ENCODE assay signal across 1 cellular context in the genomic region with DNA sequence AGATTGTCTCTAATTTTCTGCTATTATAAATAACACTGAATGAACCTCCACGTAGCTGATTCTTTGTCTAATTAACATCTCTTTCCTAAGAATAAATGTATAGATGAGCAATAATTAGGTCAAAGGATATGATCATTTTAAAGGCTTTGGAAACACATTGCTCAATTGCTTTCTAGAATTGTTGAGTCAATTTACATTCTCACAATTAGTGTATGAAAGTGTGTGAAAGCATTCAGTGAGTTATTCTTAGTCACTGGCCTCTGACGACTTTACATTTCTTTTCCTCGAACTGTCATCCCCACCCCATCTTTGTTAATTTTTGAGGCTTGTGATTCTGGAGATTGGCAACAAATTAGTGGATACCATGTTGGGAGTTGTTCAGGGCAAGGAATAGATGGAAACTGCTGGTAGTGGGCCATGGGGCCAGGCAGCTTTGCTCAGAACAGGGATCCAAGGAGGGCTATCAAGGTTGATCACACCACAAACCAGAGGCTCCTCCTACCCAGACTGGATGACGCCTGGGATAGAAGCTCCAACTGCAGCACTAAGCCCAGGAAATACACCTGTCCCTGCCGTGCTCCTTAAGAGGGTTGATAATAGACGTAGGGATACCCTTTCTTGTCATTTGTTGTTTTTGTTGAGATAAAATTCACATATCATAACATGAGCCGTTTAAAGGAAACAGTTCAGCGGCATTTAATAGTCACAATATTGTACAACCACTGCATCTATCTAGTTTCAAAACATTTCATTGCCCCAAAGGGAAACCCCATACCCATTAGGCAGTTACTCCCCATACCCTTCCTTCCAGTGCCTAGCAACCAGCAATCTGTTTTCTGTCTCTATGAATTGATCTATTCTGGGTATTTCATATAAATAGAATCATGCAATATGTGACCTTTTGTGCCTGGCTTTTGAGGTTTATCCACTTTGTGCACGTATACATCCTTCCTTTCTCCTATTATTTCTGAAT.
TF ChIP-seq lines count a peak whose summit lies in the region.

No MANE protein-coding gene starts in this region.

TF ChIP-seq in K562, 482 proteins besides CTCF, POLR2A, EP300 and RAD21 (continued from another document and continues in another):
- no peak for TF ChIP-seq MEF2A (IDR thresholded peaks at IDR 0.05; ENCODE audit: control insufficient read depth, low read depth, low read length)
- TF ChIP-seq STAT5A (IDR thresholded peaks at IDR 0.05; ENCODE audit: borderline replicate concordance, low read length) = 0 out of 2 replicates have a peak, but pooled peaks have one; percentile 4
- TF ChIP-seq NFYB (IDR thresholded peaks at IDR 0.05; ENCODE audit: extremely low read depth, insufficient read length) = no peak
- 0 out of 2 replicates have a peak, but pooled peaks have one; percentile 10 for TF ChIP-seq ZFX (CRISPR knock-in tag; IDR thresholded peaks at IDR 0.05)
- TF ChIP-seq ILK (tag; IDR thresholded peaks at IDR 0.05; ENCODE audit: borderline replicate concordance, low read depth) = no peak
- peak; percentile 78 for TF ChIP-seq SMAD4 (CRISPR knock-in tag; conservative IDR thresholded peaks at IDR 0.05)
- TF ChIP-seq PURB (CRISPR knock-in tag; IDR thresholded peaks at IDR 0.05; ENCODE audit: low read depth) = no peak
- no peak for TF ChIP-seq MEIS2 (IDR thresholded peaks at IDR 0.05; ENCODE audit: partially characterized antibody)
- TF ChIP-seq, protein P1, sequence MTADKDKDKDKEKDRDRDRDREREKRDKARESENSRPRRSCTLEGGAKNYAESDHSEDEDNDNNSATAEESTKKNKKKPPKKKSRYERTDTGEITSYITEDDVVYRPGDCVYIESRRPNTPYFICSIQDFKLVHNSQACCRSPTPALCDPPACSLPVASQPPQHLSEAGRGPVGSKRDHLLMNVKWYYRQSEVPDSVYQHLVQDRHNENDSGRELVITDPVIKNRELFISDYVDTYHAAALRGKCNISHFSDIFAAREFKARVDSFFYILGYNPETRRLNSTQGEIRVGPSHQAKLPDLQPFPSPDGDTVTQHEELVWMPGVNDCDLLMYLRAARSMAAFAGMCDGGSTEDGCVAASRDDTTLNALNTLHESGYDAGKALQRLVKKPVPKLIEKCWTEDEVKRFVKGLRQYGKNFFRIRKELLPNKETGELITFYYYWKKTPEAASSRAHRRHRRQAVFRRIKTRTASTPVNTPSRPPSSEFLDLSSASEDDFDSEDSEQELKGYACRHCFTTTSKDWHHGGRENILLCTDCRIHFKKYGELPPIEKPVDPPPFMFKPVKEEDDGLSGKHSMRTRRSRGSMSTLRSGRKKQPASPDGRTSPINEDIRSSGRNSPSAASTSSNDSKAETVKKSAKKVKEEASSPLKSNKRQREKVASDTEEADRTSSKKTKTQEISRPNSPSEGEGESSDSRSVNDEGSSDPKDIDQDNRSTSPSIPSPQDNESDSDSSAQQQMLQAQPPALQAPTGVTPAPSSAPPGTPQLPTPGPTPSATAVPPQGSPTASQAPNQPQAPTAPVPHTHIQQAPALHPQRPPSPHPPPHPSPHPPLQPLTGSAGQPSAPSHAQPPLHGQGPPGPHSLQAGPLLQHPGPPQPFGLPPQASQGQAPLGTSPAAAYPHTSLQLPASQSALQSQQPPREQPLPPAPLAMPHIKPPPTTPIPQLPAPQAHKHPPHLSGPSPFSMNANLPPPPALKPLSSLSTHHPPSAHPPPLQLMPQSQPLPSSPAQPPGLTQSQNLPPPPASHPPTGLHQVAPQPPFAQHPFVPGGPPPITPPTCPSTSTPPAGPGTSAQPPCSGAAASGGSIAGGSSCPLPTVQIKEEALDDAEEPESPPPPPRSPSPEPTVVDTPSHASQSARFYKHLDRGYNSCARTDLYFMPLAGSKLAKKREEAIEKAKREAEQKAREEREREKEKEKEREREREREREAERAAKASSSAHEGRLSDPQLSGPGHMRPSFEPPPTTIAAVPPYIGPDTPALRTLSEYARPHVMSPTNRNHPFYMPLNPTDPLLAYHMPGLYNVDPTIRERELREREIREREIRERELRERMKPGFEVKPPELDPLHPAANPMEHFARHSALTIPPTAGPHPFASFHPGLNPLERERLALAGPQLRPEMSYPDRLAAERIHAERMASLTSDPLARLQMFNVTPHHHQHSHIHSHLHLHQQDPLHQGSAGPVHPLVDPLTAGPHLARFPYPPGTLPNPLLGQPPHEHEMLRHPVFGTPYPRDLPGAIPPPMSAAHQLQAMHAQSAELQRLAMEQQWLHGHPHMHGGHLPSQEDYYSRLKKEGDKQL (CRISPR knock-in tag; IDR thresholded peaks at IDR 0.05; ENCODE audit: borderline replicate concordance) = no peak
- TF ChIP-seq CXXC5 (CRISPR knock-in tag; IDR thresholded peaks at IDR 0.05) = peak; percentile 12
- TF ChIP-seq, protein P2, sequence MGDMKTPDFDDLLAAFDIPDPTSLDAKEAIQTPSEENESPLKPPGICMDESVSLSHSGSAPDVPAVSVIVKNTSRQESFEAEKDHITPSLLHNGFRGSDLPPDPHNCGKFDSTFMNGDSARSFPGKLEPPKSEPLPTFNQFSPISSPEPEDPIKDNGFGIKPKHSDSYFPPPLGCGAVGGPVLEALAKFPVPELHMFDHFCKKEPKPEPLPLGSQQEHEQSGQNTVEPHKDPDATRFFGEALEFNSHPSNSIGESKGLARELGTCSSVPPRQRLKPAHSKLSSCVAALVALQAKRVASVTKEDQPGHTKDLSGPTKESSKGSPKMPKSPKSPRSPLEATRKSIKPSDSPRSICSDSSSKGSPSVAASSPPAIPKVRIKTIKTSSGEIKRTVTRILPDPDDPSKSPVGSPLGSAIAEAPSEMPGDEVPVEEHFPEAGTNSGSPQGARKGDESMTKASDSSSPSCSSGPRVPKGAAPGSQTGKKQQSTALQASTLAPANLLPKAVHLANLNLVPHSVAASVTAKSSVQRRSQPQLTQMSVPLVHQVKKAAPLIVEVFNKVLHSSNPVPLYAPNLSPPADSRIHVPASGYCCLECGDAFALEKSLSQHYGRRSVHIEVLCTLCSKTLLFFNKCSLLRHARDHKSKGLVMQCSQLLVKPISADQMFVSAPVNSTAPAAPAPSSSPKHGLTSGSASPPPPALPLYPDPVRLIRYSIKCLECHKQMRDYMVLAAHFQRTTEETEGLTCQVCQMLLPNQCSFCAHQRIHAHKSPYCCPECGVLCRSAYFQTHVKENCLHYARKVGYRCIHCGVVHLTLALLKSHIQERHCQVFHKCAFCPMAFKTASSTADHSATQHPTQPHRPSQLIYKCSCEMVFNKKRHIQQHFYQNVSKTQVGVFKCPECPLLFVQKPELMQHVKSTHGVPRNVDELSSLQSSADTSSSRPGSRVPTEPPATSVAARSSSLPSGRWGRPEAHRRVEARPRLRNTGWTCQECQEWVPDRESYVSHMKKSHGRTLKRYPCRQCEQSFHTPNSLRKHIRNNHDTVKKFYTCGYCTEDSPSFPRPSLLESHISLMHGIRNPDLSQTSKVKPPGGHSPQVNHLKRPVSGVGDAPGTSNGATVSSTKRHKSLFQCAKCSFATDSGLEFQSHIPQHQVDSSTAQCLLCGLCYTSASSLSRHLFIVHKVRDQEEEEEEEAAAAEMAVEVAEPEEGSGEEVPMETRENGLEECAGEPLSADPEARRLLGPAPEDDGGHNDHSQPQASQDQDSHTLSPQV (IDR thresholded peaks at IDR 0.05) = peak; percentile 10
- TF ChIP-seq TCF7 (IDR thresholded peaks at IDR 0.05; ENCODE audit: borderline replicate concordance) = no peak
- no peak for TF ChIP-seq ZKSCAN1 (IDR thresholded peaks at IDR 0.05; ENCODE audit: low read depth, low read length)
- TF ChIP-seq MYBL2 (IDR thresholded peaks at IDR 0.05; ENCODE audit: low read depth) = no peak
- no peak for TF ChIP-seq MYBL2 (CRISPR knock-in tag; IDR thresholded peaks at IDR 0.05; ENCODE audit: borderline replicate concordance)
- no peak for TF ChIP-seq ATF4 (CRISPR knock-in tag; IDR thresholded peaks at IDR 0.05)
- TF ChIP-seq ZNF75A (CRISPR knock-in tag; IDR thresholded peaks at IDR 0.05) = 0 out of 2 replicates have a peak, but pooled peaks have one; percentile 45
- TF ChIP-seq HMG20B (CRISPR knock-in tag; IDR thresholded peaks at IDR 0.05) = no peak
- no peak for TF ChIP-seq CEBPG (CRISPR knock-in tag; IDR thresholded peaks at IDR 0.05)
- peak; percentile 14 to 66; a peak in 2 of 4 replicates for TF ChIP-seq CEBPG (tag; conservative IDR thresholded peaks at IDR 0.05 in 1 of 2, IDR thresholded peaks at IDR 0.05 in 1 of 2)
- TF ChIP-seq RBFOX2 (IDR thresholded peaks at IDR 0.05; ENCODE audit: low read depth, low read length) = no peak
- no peak for TF ChIP-seq RBM34 (IDR thresholded peaks at IDR 0.05; ENCODE audit: borderline replicate concordance, insufficient read depth, low read length)
- 0 out of 2 replicates have a peak, but pooled peaks have one; percentile 36 for TF ChIP-seq ZNF583 (CRISPR knock-in tag; IDR thresholded peaks at IDR 0.05)
- TF ChIP-seq, protein P3, sequence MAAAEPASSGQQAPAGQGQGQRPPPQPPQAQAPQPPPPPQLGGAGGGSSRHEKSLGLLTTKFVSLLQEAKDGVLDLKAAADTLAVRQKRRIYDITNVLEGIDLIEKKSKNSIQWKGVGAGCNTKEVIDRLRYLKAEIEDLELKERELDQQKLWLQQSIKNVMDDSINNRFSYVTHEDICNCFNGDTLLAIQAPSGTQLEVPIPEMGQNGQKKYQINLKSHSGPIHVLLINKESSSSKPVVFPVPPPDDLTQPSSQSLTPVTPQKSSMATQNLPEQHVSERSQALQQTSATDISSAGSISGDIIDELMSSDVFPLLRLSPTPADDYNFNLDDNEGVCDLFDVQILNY (CRISPR knock-in tag; IDR thresholded peaks at IDR 0.05) = no peak
- TF ChIP-seq RFX1 (IDR thresholded peaks at IDR 0.05) = 0 out of 2 replicates have a peak, but pooled peaks have one; percentile 9
- TF ChIP-seq, protein P4, sequence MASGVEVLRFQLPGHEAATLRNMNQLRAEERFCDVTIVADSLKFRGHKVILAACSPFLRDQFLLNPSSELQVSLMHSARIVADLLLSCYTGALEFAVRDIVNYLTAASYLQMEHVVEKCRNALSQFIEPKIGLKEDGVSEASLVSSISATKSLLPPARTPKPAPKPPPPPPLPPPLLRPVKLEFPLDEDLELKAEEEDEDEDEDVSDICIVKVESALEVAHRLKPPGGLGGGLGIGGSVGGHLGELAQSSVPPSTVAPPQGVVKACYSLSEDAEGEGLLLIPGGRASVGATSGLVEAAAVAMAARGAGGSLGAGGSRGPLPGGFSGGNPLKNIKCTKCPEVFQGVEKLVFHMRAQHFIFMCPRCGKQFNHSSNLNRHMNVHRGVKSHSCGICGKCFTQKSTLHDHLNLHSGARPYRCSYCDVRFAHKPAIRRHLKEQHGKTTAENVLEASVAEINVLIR (CRISPR knock-in tag; IDR thresholded peaks at IDR 0.05) = 0 out of 2 replicates have a peak, but pooled peaks have one; percentile 10
- no peak for TF ChIP-seq SIN3A (IDR thresholded peaks at IDR 0.05; ENCODE audit: borderline replicate concordance in 2 of 2, control insufficient read depth in 1 of 2, low read depth in 2 of 2, low read length in 2 of 2)
- TF ChIP-seq, protein P5, sequence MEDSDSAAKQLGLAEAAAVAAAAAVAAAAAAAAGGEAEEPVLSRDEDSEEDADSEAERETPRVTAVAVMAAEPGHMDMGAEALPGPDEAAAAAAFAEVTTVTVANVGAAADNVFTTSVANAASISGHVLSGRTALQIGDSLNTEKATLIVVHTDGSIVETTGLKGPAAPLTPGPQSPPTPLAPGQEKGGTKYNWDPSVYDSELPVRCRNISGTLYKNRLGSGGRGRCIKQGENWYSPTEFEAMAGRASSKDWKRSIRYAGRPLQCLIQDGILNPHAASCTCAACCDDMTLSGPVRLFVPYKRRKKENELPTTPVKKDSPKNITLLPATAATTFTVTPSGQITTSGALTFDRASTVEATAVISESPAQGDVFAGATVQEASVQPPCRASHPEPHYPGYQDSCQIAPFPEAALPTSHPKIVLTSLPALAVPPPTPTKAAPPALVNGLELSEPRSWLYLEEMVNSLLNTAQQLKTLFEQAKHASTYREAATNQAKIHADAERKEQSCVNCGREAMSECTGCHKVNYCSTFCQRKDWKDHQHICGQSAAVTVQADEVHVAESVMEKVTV (CRISPR knock-in tag; IDR thresholded peaks at IDR 0.05) = no peak
- TF ChIP-seq BCLAF1 (IDR thresholded peaks at IDR 0.05; ENCODE audit: borderline replicate concordance in 1 of 2, control insufficient read depth in 1 of 2, low read depth in 2 of 2, low read length in 1 of 2) = no peak
- TF ChIP-seq ZNF785 (CRISPR knock-in tag; IDR thresholded peaks at IDR 0.05) = no peak
- no peak for TF ChIP-seq ZNF232 (CRISPR knock-in tag; IDR thresholded peaks at IDR 0.05)
- peak; percentile 50 for TF ChIP-seq MECOM (CRISPR knock-in tag; IDR thresholded peaks at IDR 0.05)
- TF ChIP-seq UBTF (IDR thresholded peaks at IDR 0.05; ENCODE audit: borderline replicate concordance in 1 of 2, low read depth in 2 of 2, low read length in 2 of 2) = no peak
